Comparison of ENCODE assay signal across 8 cellular contexts in genomic region chr22:42090596-42091445, GRCh38. TPM values are rescaled to one million over a fixed set of nuclear protein-coding genes. Genes with fewer than 3 reads are reported as not detected.
DNase-seq lines count a peak whose midpoint lies in the region; ATAC-seq and TF ChIP-seq lines count a peak whose summit lies in the region.

TSS of gene NDUFA6 (minus strand) at chr22:42090772. CDS start at chr22:42090744, 28 bp downstream.

- WGBS in adrenal gland, 4 donors: 0% methylated on average over 2 to 70 of the region's 70 CpGs
- 0 to 1% (median 0%) methylated on average over 37 to 70 of the region's 70 CpGs for WGBS in heart left ventricle, 4 donors

- intact Hi-C loops in adrenal gland (cut with DNase I): loop anchor here in 1 of 2 donors (2.0 kb wide), 1 partner anchor 346 kb away; no protein-coding TSS in a partner anchor
- intact Hi-C loops in heart left ventricle (cut with DNase I): loop anchor here in 9 of 10 donors (1.0 to 10.0 kb wide), 7 partner anchors 11 to 346 kb away; partner anchors contain the start of genes NFAM1 (in 2 of the 9), NAGA (in 1 of the 9) and SMDT1 (in 1 of the 9)
- intact Hi-C loops in posterior cingulate gyrus (cut with DNase I): loop anchor here (1.0 to 10.0 kb wide), 4 partner anchors 12 to 346 kb away; partner anchors contain the start of gene SMDT1
- intact Hi-C loops in upper lobe of right lung (cut with DNase I): no loop called here

- H3K4me3 ChIP-seq in adrenal gland (peak within 1 kb of the TSS; percentile 34 to 94 (median 68)), heart left ventricle (peak within 1 kb of the TSS; percentile 65 to 93 (median 84)), upper lobe of right lung (peak within 1 kb of the TSS; percentile 94)

- peak within 1 kb of the TSS; percentile 98 to 99 for H3K27ac Mint-ChIP-seq in T-cell

- H3K4me1 Mint-ChIP-seq in T-cell: peaks cover 36 to 49% (median 39%) of the 10 kb centered on the region in 3 donors

- H3K27me3 ChIP-seq in adrenal gland (no peaks in the 10 kb centered on the region), heart left ventricle (no peaks in the 10 kb centered on the region), upper lobe of right lung (no peaks in the 10 kb centered on the region)

- CTCF ChIA-PET in T-cell (lab: Charles Lee): interaction anchor here (0.5 to 2.2 kb wide), 16 partner anchors 9 to 402 kb away, joined by 3 to 16 read pairs (median 4); partner anchors contain the start of genes NAGA (in 1 of the 2), SMDT1 (in 1 of the 2) and SNU13 (in 1 of the 2)

- H3K9me3 ChIP-seq in adrenal gland (replicated peaks in 1 of 3): no peaks in the 10 kb centered on the region
- H3K9me3 ChIP-seq in heart left ventricle: peaks cover 0 to 4% (median 0%) of the 10 kb centered on the region in 12 donors
- H3K9me3 ChIP-seq in upper lobe of right lung: no peaks in the 10 kb centered on the region

- peaks cover 13 to 42% of the 10 kb centered on the region in 2 donors for H3K4me1 ChIP-seq in adrenal gland (replicated peaks in 1 of 2)
- H3K4me1 ChIP-seq in heart left ventricle: peaks cover 3 to 42% (median 27%) of the 10 kb centered on the region in 12 donors
- peaks cover 16% of the 10 kb centered on the region for H3K4me1 ChIP-seq in upper lobe of right lung

- peak within 1 kb of the TSS; percentile 97 to 99 (median 97) for H3K4me3 Mint-ChIP-seq in T-cell

- H3K36me3 Mint-ChIP-seq in T-cell: peaks cover 16% of the 10 kb centered on the region

- peak; percentile 82 to 98 for TF ChIP-seq POLR2A in adrenal gland (IDR thresholded peaks at IDR 0.05)
- peak; percentile 57 to 89 for TF ChIP-seq POLR2A in heart left ventricle (IDR thresholded peaks at IDR 0.05)

- TF ChIP-seq CTCF in GM12874 (IDR thresholded peaks at IDR 0.05; ENCODE audit: insufficient read depth, low read depth, low read length) (peak; percentile 99), adrenal gland (IDR thresholded peaks at IDR 0.05) (peak; percentile 64 to 98 (median 94)), heart left ventricle (IDR thresholded peaks at IDR 0.05) (peak; percentile 84 to 99 (median 96)), upper lobe of right lung (IDR thresholded peaks at IDR 0.05) (peak; percentile 95)

- H3K27ac ChIP-seq in adrenal gland: peak within 1 kb of the TSS; percentile 91 to 99 (median 97)
- peak within 1 kb of the TSS; percentile 95 to 99 (median 98) for H3K27ac ChIP-seq in heart left ventricle
- H3K27ac ChIP-seq in upper lobe of right lung: peak within 1 kb of the TSS; percentile 97

- H3K36me3 ChIP-seq in adrenal gland (replicated peaks in 1 of 2) (peaks cover 0 to 16% of the 10 kb centered on the region in 2 donors), heart left ventricle (peaks cover 0 to 16% (median 13%) of the 10 kb centered on the region in 9 donors), upper lobe of right lung (peaks cover 17% of the 10 kb centered on the region)

- POLR2A ChIA-PET in T-cell (lab: Charles Lee): interaction anchor here (0.6 to 3.3 kb wide), 3 partner anchors 11 to 817 kb away, joined by 3 to 36 read pairs (median 3); partner anchors contain the start of genes POLDIP3 (in 1 of the 2) and SMDT1 (in 1 of the 2)

- ATAC-seq in HG02798 (IDR thresholded peaks at IDR 0.05; ENCODE audit: poor library complexity, unreplicated experiment): peak; percentile 96
- ATAC-seq in T-cell (replicated peaks in 1 of 4): peak; percentile 88 to 92 (median 88)
- ATAC-seq in heart left ventricle: peak; percentile 96 to 99 (median 98)
- peak; percentile 99 for ATAC-seq in upper lobe of right lung

- H3K9me3 Mint-ChIP-seq in T-cell: no peaks in the 10 kb centered on the region

- peak; percentile 99 for DNase-seq in NCI-H1436 (lab: John Stamatoyannopoulos, UW)
- peak; percentile 93 to 99 (median 98) for DNase-seq in T-cell
- peak; percentile 98 to 100 (median 99) for DNase-seq in adrenal gland
- peak; percentile 98 to 99 (median 99) for DNase-seq in heart left ventricle
- peak; percentile 98 to 100 (median 99) for DNase-seq in posterior cingulate gyrus
- peak; percentile 99 for DNase-seq in upper lobe of right lung

- no peaks in the 10 kb centered on the region for H3K27me3 Mint-ChIP-seq in T-cell

RNA-seq across cellular contexts. Expression of gene NDUFA6, which starts in this region (rescaled TPM):
- total RNA-seq in T-cell (10 to 100 TPM; 36.6 to 52.3 (median 39.6) TPM), adrenal gland (100 to 1,000 TPM in 1 of 8 donors, 10 to 100 TPM in 7; 57.0 to 143 (median 75.0) TPM), heart left ventricle (100 to 1,000 TPM; 159 to 294 (median 255) TPM), upper lobe of right lung (46.2 TPM)
- polyA plus RNA-seq in adrenal gland (100 to 1,000 TPM; 120 to 372 (median 150) TPM), heart left ventricle (100 to 1,000 TPM; 314 to 601 TPM)

Comparison
In these comparisons a context has a peak if more than half of its experiments do, and no peak if none do; other contexts are left out.
1. Peak in every context shown above with its lines: DNase-seq, ATAC-seq, H3K4me3 ChIP-seq and H3K27ac ChIP-seq.